ENCODE assay signal across 11 cellular contexts in genomic region chr3:115627180-115628074, GRCh38. TPM values are rescaled to one million over a fixed set of nuclear protein-coding genes. Genes with fewer than 3 reads are reported as not detected.
DNase-seq lines count a peak whose midpoint lies in the region; ATAC-seq and TF ChIP-seq lines count a peak whose summit lies in the region.
"Had no signal": no experiment of that assay in that cellular context is flagged by ENCODE, and none has a peak within 500 bp of the region (broad histone marks: within the 10 kb centered on the region; RNA-seq: fewer than 3 reads in every experiment).

No MANE protein-coding gene starts in this region.

- H3K4me3 ChIP-seq in MM.1S (ENCODE audit: low read length) (peak overlapping the region; percentile 7; the same call in 1 of the 2 replicates), PC-3 (ENCODE audit: low read length) (no peak overlapping the region), MG63 (no peak overlapping the region)

- ATAC-seq in GM19395 (IDR thresholded peaks at IDR 0.05; ENCODE audit: unreplicated experiment) = peak; percentile 92
- peak; percentile 85 for ATAC-seq in HG02884 (IDR thresholded peaks at IDR 0.05; ENCODE audit: unreplicated experiment)
- ATAC-seq in PC-3 = no peak
- ATAC-seq: foreskin keratinocyte had no signal

- H3K4me1 ChIP-seq in MM.1S (ENCODE audit: low read length) (peaks cover 20% of the 10 kb centered on the region), PC-3 (ENCODE audit: insufficient read depth, low read length) (no peaks in the 10 kb centered on the region)
- H3K4me1 ChIP-seq: foreskin keratinocyte had no signal

- peak; percentile 37 for DNase-seq in G401 (ENCODE audit: low spot score)
- peak; percentile 69 for DNase-seq in MM.1S
- no peak for DNase-seq in activated T-helper 1 cell treated with anti-CD3 and anti-CD28 coated beads, Interleukin-12 subunit alpha, Interleukin-12 subunit beta, Interleukin-2, Interleukin-4 antibody, amounts not matched to agents 30 ng/mL and 10 ng/mL and 1 ng/mL, durations not matched to agents 14 hours and 24 hours and 36 hours (ENCODE audit: low spot score)
- no peak for DNase-seq in NCI-H2107 (lab: John Stamatoyannopoulos, UW)
- no peak for DNase-seq in PC-3
- no peak for DNase-seq in MG63
- DNase-seq: activated CD4-positive, alpha-beta memory T cell treated with anti-CD3 and anti-CD28 coated beads for 36 hours; foreskin keratinocyte; stimulated activated CD4-positive, alpha-beta T cell treated with anti-CD3 and anti-CD28 coated beads, Interleukin-4, amount 100 ng/mL, for 1 hour had no signal

- H3K9me3 Mint-ChIP-seq in activated T-helper 1 cell treated with anti-CD3 and anti-CD28 coated beads, Interleukin-12 subunit alpha, Interleukin-12 subunit beta, Interleukin-2, Interleukin-4 antibody, amounts not matched to agents 30 ng/mL and 10 ng/mL and 1 ng/mL, durations not matched to agents 14 hours and 24 hours and 36 hours = no peaks in the 10 kb centered on the region
- H3K9me3 Mint-ChIP-seq: activated CD4-positive, alpha-beta memory T cell treated with anti-CD3 and anti-CD28 coated beads for 36 hours had no signal

- H3K4me3 Mint-ChIP-seq in activated T-helper 1 cell treated with anti-CD3 and anti-CD28 coated beads, Interleukin-12 subunit alpha, Interleukin-12 subunit beta, Interleukin-2, Interleukin-4 antibody, amounts not matched to agents 30 ng/mL and 10 ng/mL and 1 ng/mL, durations not matched to agents 14 hours and 24 hours and 36 hours = no peak overlapping the region
- H3K4me3 Mint-ChIP-seq: activated CD4-positive, alpha-beta memory T cell treated with anti-CD3 and anti-CD28 coated beads for 36 hours had no signal

- H3K27me3 ChIP-seq in MM.1S (replicated peaks; ENCODE audit: insufficient read depth, low read length) (no peaks in the 10 kb centered on the region), PC-3 (ENCODE audit: low read length) (peaks cover 31% of the 10 kb centered on the region), MG63 (peaks cover 30% of the 10 kb centered on the region)

- POLR2A ChIA-PET in PC-3 (lab: Charles Lee; ENCODE audit: unreplicated experiment) = no interaction called here

- no peaks in the 10 kb centered on the region for H3K36me3 ChIP-seq in MM.1S (replicated peaks; ENCODE audit: insufficient read depth, low read length)
- H3K36me3 ChIP-seq in PC-3 (ENCODE audit: low read depth, low read length) = no peaks in the 10 kb centered on the region
- H3K36me3 ChIP-seq in MG63 = no peaks in the 10 kb centered on the region

- TF ChIP-seq CTCF in MM.1S (IDR thresholded peaks at IDR 0.05; ENCODE audit: low read length) (no peak), PC-3 (conservative IDR thresholded peaks at IDR 0.05; ENCODE audit: low read depth, low read length) (no peak)

- H3K9me3 ChIP-seq in MM.1S (replicated peaks; ENCODE audit: insufficient read depth, low read length) = no peaks in the 10 kb centered on the region
- H3K9me3 ChIP-seq in PC-3 (ENCODE audit: low read length) = no peaks in the 10 kb centered on the region
- H3K9me3 ChIP-seq in MG63 = no peaks in the 10 kb centered on the region

- H3K27me3 Mint-ChIP-seq in activated T-helper 1 cell treated with anti-CD3 and anti-CD28 coated beads, Interleukin-12 subunit alpha, Interleukin-12 subunit beta, Interleukin-2, Interleukin-4 antibody, amounts not matched to agents 30 ng/mL and 10 ng/mL and 1 ng/mL, durations not matched to agents 14 hours and 24 hours and 36 hours (ENCODE audit: insufficient read depth) = peaks cover 33% of the 10 kb centered on the region

- H3K4me1 Mint-ChIP-seq in activated T-helper 1 cell treated with anti-CD3 and anti-CD28 coated beads, Interleukin-12 subunit alpha, Interleukin-12 subunit beta, Interleukin-2, Interleukin-4 antibody, amounts not matched to agents 30 ng/mL and 10 ng/mL and 1 ng/mL, durations not matched to agents 14 hours and 24 hours and 36 hours (ENCODE audit: low read depth) = peaks cover 11% of the 10 kb centered on the region

- H2AFZ ChIP-seq in MM.1S (ENCODE audit: low read length) (peak overlapping the region; percentile 3; the same call in 1 of the 2 replicates), PC-3 (ENCODE audit: low read length) (no peak overlapping the region)

- H3K9ac ChIP-seq in MM.1S (ENCODE audit: low read length) (no peak overlapping the region), PC-3 (ENCODE audit: low read length) (no peak overlapping the region)

- BruUV-seq in PC-3 (replicated peaks; lab: Mats Ljungman, UMichigan) = no TSS peak

- intact Hi-C loops in activated T-helper 1 cell treated with anti-CD3 and anti-CD28 coated beads, Interleukin-12 subunit alpha, Interleukin-12 subunit beta, Interleukin-2, Interleukin-4 antibody, amounts not matched to agents 30 ng/mL and 10 ng/mL and 1 ng/mL, durations not matched to agents 14 hours and 24 hours and 36 hours (cut with micrococcal nuclease) = loop anchor here (5.0 kb wide), 1 partner anchor 65 kb away; no protein-coding TSS in a partner anchor
- intact Hi-C loops in PC-3 (cut with micrococcal nuclease) = no loop called here

- H3K27ac ChIP-seq in MM.1S (ENCODE audit: low read length) (peak overlapping the region; percentile 43; the same call in 1 of the 2 replicates), PC-3 (ENCODE audit: low read length) (no peak overlapping the region)
- H3K27ac ChIP-seq: foreskin keratinocyte had no signal

- no peaks in the 10 kb centered on the region for H3K36me3 Mint-ChIP-seq in activated T-helper 1 cell treated with anti-CD3 and anti-CD28 coated beads, Interleukin-12 subunit alpha, Interleukin-12 subunit beta, Interleukin-2, Interleukin-4 antibody, amounts not matched to agents 30 ng/mL and 10 ng/mL and 1 ng/mL, durations not matched to agents 14 hours and 24 hours and 36 hours (ENCODE audit: low read depth)
- H3K36me3 Mint-ChIP-seq: activated CD4-positive, alpha-beta memory T cell treated with anti-CD3 and anti-CD28 coated beads for 36 hours had no signal

- H3K79me2 ChIP-seq in MM.1S (ENCODE audit: low read length) (no peaks in the 10 kb centered on the region), PC-3 (ENCODE audit: low read length) (no peaks in the 10 kb centered on the region)

- in situ Hi-C loops in G401 (cut with HindIII; ENCODE audit: low sequenced_read_pairs) = no loop called here

- H3K9me2 ChIP-seq in MM.1S (replicated peaks; ENCODE audit: insufficient read depth, low read length) = no peaks in the 10 kb centered on the region
- H3K9me2 ChIP-seq in PC-3 (replicated peaks; ENCODE audit: low read length) = no peaks in the 10 kb centered on the region

- H3F3A ChIP-seq in MM.1S (ENCODE audit: insufficient read depth, low read length) (peaks cover 10% of the 10 kb centered on the region), PC-3 (ENCODE audit: low read length, unreplicated experiment) (no peaks in the 10 kb centered on the region)

- H4K20me1 ChIP-seq in MM.1S (ENCODE audit: insufficient read depth, low read length) = no peaks in the 10 kb centered on the region
- H4K20me1 ChIP-seq in PC-3 (ENCODE audit: low read length) = no peaks in the 10 kb centered on the region

- peak overlapping the region; percentile 56 for H3K4me2 ChIP-seq in MM.1S (ENCODE audit: low read depth, low read length)
- no peak overlapping the region for H3K4me2 ChIP-seq in PC-3 (ENCODE audit: low read length)

- H3K27ac Mint-ChIP-seq in activated T-helper 1 cell treated with anti-CD3 and anti-CD28 coated beads, Interleukin-12 subunit alpha, Interleukin-12 subunit beta, Interleukin-2, Interleukin-4 antibody, amounts not matched to agents 30 ng/mL and 10 ng/mL and 1 ng/mL, durations not matched to agents 14 hours and 24 hours and 36 hours = no peak overlapping the region
- H3K27ac Mint-ChIP-seq: activated CD4-positive, alpha-beta memory T cell treated with anti-CD3 and anti-CD28 coated beads for 36 hours had no signal

- CTCF ChIA-PET in PC-3 (lab: Charles Lee) = no interaction called here

RNA-seq across cellular contexts. Expression of gene GAP43, which starts 4.1 kb away (rescaled TPM):
- not detected in 2 replicates for total RNA-seq in G401 (2014; rRNA removed; shearing (Covaris generic))
- not detected in 2 replicates for total RNA-seq in activated T-helper 1 cell treated with anti-CD3 and anti-CD28 coated beads, Interleukin-12 subunit alpha, Interleukin-12 subunit beta, Interleukin-2, Interleukin-4 antibody, amounts not matched to agents 30 ng/mL and 10 ng/mL and 1 ng/mL, durations not matched to agents 14 hours and 24 hours and 36 hours
- not detected in 2 replicates for total RNA-seq in PC-3 (2014; rRNA removed)
- total RNA-seq in MG63 (2014; rRNA removed; shearing (Covaris generic); ENCODE audit: low replicate concordance) = not detected in 2 replicates
- total RNA-seq: activated CD4-positive, alpha-beta memory T cell treated with anti-CD3 and anti-CD28 coated beads for 36 hours; foreskin keratinocyte had no signal

Comparison
In these comparisons a context has a peak if more than half of its experiments do, and no peak if none do; other contexts are left out.
1. DNase-seq: peak in G401 (single experiment) and MM.1S (single experiment); none in activated T-helper 1 cell treated with anti-CD3 and anti-CD28 coated beads, Interleukin-12 subunit alpha, Interleukin-12 subunit beta, Interleukin-2, Interleukin-4 antibody, amounts not matched to agents 30 ng/mL and 10 ng/mL and 1 ng/mL, durations not matched to agents 14 hours and 24 hours and 36 hours (single experiment), NCI-H2107 (single experiment), PC-3 (single experiment) and MG63 (single experiment).